1 cellular context compared by ENCODE assay signal in genomic region chr2:6914829-6915228, GRCh38.
TF ChIP-seq lines count a peak whose summit lies in the region.

No MANE protein-coding gene starts in this region.

TF ChIP-seq in GM23338, 12 proteins besides CTCF, POLR2A, EP300 and RAD21 (continued from another document):
- no peak for TF ChIP-seq ZNF462 (CRISPR knock-in tag; IDR thresholded peaks at IDR 0.05)
- TF ChIP-seq EZH2phosphoT487 (IDR thresholded peaks at IDR 0.05; ENCODE audit: unreplicated experiment), result no peak
- no peak for TF ChIP-seq ZNF331 (CRISPR knock-in tag; IDR thresholded peaks at IDR 0.05; ENCODE audit: low read depth)
- no peak for TF ChIP-seq CREB1 (CRISPR knock-in tag; IDR thresholded peaks at IDR 0.05; ENCODE audit: low read depth)
